13 cellular contexts compared by ENCODE assay signal in genomic region chr13:65613004-65613403, GRCh38.
DNase-seq lines count a peak whose midpoint lies in the region; ATAC-seq, FAIRE-seq and TF ChIP-seq lines count a peak whose summit lies in the region.
"Had no signal": no experiment of that assay in that cellular context is flagged by ENCODE, and none has a peak within 500 bp of the region (broad histone marks: within the 10 kb centered on the region; RNA-seq: fewer than 3 reads in every experiment).

No MANE protein-coding gene starts in this region.

- 86% methylated on average over 2 of the region's 2 CpGs for WGBS in prostate gland

- BruUV-seq in MCF 10A (replicated peaks; lab: Mats Ljungman, UMichigan), result no TSS peak

- H3K36me3 Mint-ChIP-seq in MCF 10A (ENCODE audit: insufficient read depth, unreplicated experiment) (no peaks in the 10 kb centered on the region), chondrocyte (ENCODE audit: low read depth) (no peaks in the 10 kb centered on the region)

- H3K4me3 Mint-ChIP-seq in MCF 10A (ENCODE audit: unreplicated experiment), result no peak overlapping the region
- H3K4me3 Mint-ChIP-seq in chondrocyte (ENCODE audit: unreplicated experiment), result no peak overlapping the region

- H3K27me3 Mint-ChIP-seq in MCF 10A (ENCODE audit: insufficient read depth, unreplicated experiment) (no peaks in the 10 kb centered on the region), chondrocyte (ENCODE audit: low read depth) (no peaks in the 10 kb centered on the region)

- no peaks in the 10 kb centered on the region for H3K9me3 Mint-ChIP-seq in MCF 10A (ENCODE audit: unreplicated experiment)
- no peaks in the 10 kb centered on the region for H3K9me3 Mint-ChIP-seq in chondrocyte (ENCODE audit: low read depth)

- H3K4me3 ChIP-seq in breast epithelium, result no peak overlapping the region
- no peak overlapping the region for H3K4me3 ChIP-seq in Karpas-422 (ENCODE audit: low read length)
- no peak overlapping the region for H3K4me3 ChIP-seq in prostate gland
- H3K4me3 ChIP-seq: K562 had no signal

- no peak overlapping the region for H3K4me2 ChIP-seq in Karpas-422 (ENCODE audit: low read depth, low read length, poor library complexity, severe bottlenecking)

- no peaks in the 10 kb centered on the region for H3K9me3 ChIP-seq in breast epithelium
- peaks cover 3% of the 10 kb centered on the region for H3K9me3 ChIP-seq in Karpas-422 (ENCODE audit: low read length)
- no peaks in the 10 kb centered on the region for H3K9me3 ChIP-seq in prostate gland

- H3K27ac ChIP-seq in breast epithelium (no peak overlapping the region), Karpas-422 (ENCODE audit: low read length) (no peak overlapping the region), prostate gland (no peak overlapping the region)

- H3K27me3 ChIP-seq in breast epithelium, result no peaks in the 10 kb centered on the region
- H3K27me3 ChIP-seq in Karpas-422 (ENCODE audit: low read length), result no peaks in the 10 kb centered on the region
- no peaks in the 10 kb centered on the region for H3K27me3 ChIP-seq in prostate gland (replicated peaks; ENCODE audit: insufficient read depth)

- H3K79me2 ChIP-seq in Karpas-422 (ENCODE audit: low read length), result no peaks in the 10 kb centered on the region

- FAIRE-seq in urothelium cell line (lab: Jason Lieb, UNC), result no peak
- FAIRE-seq: K562 had no signal

- H3K36me3 ChIP-seq in breast epithelium, result no peaks in the 10 kb centered on the region
- H3K36me3 ChIP-seq in Karpas-422 (ENCODE audit: insufficient read depth, low read length), result no peaks in the 10 kb centered on the region
- no peaks in the 10 kb centered on the region for H3K36me3 ChIP-seq in prostate gland

- no peaks in the 10 kb centered on the region for H4K20me1 ChIP-seq in Karpas-422 (ENCODE audit: insufficient read depth, low read depth, low read length)

- TF ChIP-seq CTCF in MCF 10A (IDR thresholded peaks at IDR 0.05; ENCODE audit: unreplicated experiment), result peak; percentile 22
- no peak for TF ChIP-seq CTCF in breast epithelium (IDR thresholded peaks at IDR 0.05)
- peak; percentile 39 for TF ChIP-seq CTCF in chondrocyte (IDR thresholded peaks at IDR 0.05)
- TF ChIP-seq CTCF in prostate gland (IDR thresholded peaks at IDR 0.05), result no peak

- H3K27ac Mint-ChIP-seq in MCF 10A (ENCODE audit: low read depth, unreplicated experiment) (no peak overlapping the region), chondrocyte (ENCODE audit: unreplicated experiment) (no peak overlapping the region)

- no peaks in the 10 kb centered on the region for H3K9me2 ChIP-seq in Karpas-422 (replicated peaks; ENCODE audit: insufficient read depth, low read length)

- TF ChIP-seq POLR2A in breast epithelium (IDR thresholded peaks at IDR 0.05), result no peak
- TF ChIP-seq POLR2A in prostate gland (IDR thresholded peaks at IDR 0.05), result no peak

- POLR2A ChIA-PET in MCF 10A (lab: Yijun Ruan, JAX), result no interaction called here

- no peak overlapping the region for H3K9ac ChIP-seq in Karpas-422 (ENCODE audit: low read length)

- no peak for ATAC-seq in HG03095 (IDR thresholded peaks at IDR 0.05; ENCODE audit: unreplicated experiment)
- ATAC-seq: K562, sciatic nerve had no signal

- H3K4me1 Mint-ChIP-seq in MCF 10A (ENCODE audit: insufficient read depth, unreplicated experiment) (no peaks in the 10 kb centered on the region), chondrocyte (ENCODE audit: low read depth) (no peaks in the 10 kb centered on the region)

- CTCF ChIA-PET in MCF 10A (lab: Yijun Ruan, JAX), result interaction anchor here (0.7 kb wide), 1 partner anchor 1323 kb away, joined by 3 read pairs; no protein-coding TSS in a partner anchor

- intact Hi-C loops in MCF 10A (cut with micrococcal nuclease), result no loop called here
- intact Hi-C loops in breast epithelium (cut with DNase I; ENCODE audit: low total_unique reads), result no loop called here
- intact Hi-C loops in prostate gland (cut with DNase I), result no loop called here

- H2AFZ ChIP-seq in Karpas-422 (ENCODE audit: low read length), result no peak overlapping the region

- DNase-seq in MCF 10A (ENCODE audit: unreplicated experiment) (no peak), breast epithelium (ENCODE audit: low spot score in 2 of 2) (no peak), Karpas-422 (peak; percentile 53), chondrocyte (ENCODE audit: low spot score) (no peak), urothelium cell line (ENCODE audit: low spot score) (peak; percentile 2), prostate gland (ENCODE audit: low spot score) (no peak)
- no peak for DNase-seq in stimulated activated CD4-positive, alpha-beta T cell treated with anti-CD3 and anti-CD28 coated beads, Interleukin-4, amount 100 ng/mL, for 4 hours
- DNase-seq: DMS79 treated with DMSO at 0.1 percent for 48 hours; effector memory CD4-positive, alpha-beta T cell; midbrain had no signal

- no peaks in the 10 kb centered on the region for H3K4me1 ChIP-seq in breast epithelium
- no peaks in the 10 kb centered on the region for H3K4me1 ChIP-seq in Karpas-422 (ENCODE audit: low read length)
- no peaks in the 10 kb centered on the region for H3K4me1 ChIP-seq in prostate gland (replicated peaks)

Comparison
In these comparisons a context has a peak if more than half of its experiments do, and no peak if none do; other contexts are left out.
1. CTCF ChIP-seq: peak in MCF 10A (single experiment) and chondrocyte (single experiment); none in breast epithelium (0 of 3) and prostate gland (0 of 4).
2. DNase-seq: peak in Karpas-422 (single experiment) and urothelium cell line (single experiment); none in MCF 10A (single experiment), breast epithelium (0 of 2), chondrocyte (single experiment), prostate gland (single experiment) and stimulated activated CD4-positive, alpha-beta T cell treated with anti-CD3 and anti-CD28 coated beads, Interleukin-4, amount 100 ng/mL, for 4 hours (0 of 2).